ENCODE assay signal across 16 cellular contexts in genomic region chr22:18935889-18936529, GRCh38. TPM values are rescaled to one million over a fixed set of nuclear protein-coding genes. Genes with fewer than 3 reads are reported as not detected.
DNase-seq lines count a peak whose midpoint lies in the region; ATAC-seq and TF ChIP-seq lines count a peak whose summit lies in the region.
"Had no signal": no experiment of that assay in that cellular context is flagged by ENCODE, and none has a peak within 500 bp of the region (broad histone marks: within the 10 kb centered on the region; RNA-seq: fewer than 3 reads in every experiment).

TSS of gene PRODH (minus strand) at chr22:18936293. CDS start at chr22:18936287, 6 bp downstream.

- H3K4me3 Mint-ChIP-seq in Caco-2 (ENCODE audit: unreplicated experiment) = no peak within 1 kb of the TSS
- H3K4me3 Mint-ChIP-seq: activated naive CD4-positive, alpha-beta T cell treated with anti-CD3 and anti-CD28 coated beads, Interleukin-2, amount 50 U/mL, for 24 hours had no signal

- no peaks in the 10 kb centered on the region for H3K9me3 ChIP-seq in Caco-2
- no peaks in the 10 kb centered on the region for H3K9me3 ChIP-seq in RWPE2 (ENCODE audit: severe bottlenecking)
- H3K9me3 ChIP-seq in psoas muscle = no peaks in the 10 kb centered on the region

- H3K4me3 ChIP-seq in Caco-2 (ENCODE audit: low read depth, low read length) (no peak within 1 kb of the TSS), RWPE2 (ENCODE audit: severe bottlenecking) (no peak within 1 kb of the TSS), psoas muscle (no peak within 1 kb of the TSS)
- H3K4me3 ChIP-seq: smooth muscle cell had no signal

- no TSS peak for BruUV-seq in Caco-2 (replicated peaks; lab: Mats Ljungman, UMichigan)

- CTCF ChIA-PET in Caco-2 (lab: Charles Lee) = interaction anchor here (0.7 to 1.2 kb wide), 2 partner anchors 13 to 29 kb away, joined by 3 to 4 read pairs; partner anchors contain the start of gene DGCR6

- intact Hi-C loops in Caco-2 (cut with micrococcal nuclease; ENCODE audit: unreplicated experiment) (no loop called here), left cardiac atrium (cut with DNase I) (no loop called here), psoas muscle (cut with DNase I) (no loop called here)

- no peaks in the 10 kb centered on the region for H3K9me3 Mint-ChIP-seq in Caco-2 (ENCODE audit: unreplicated experiment)
- H3K9me3 Mint-ChIP-seq: activated naive CD4-positive, alpha-beta T cell treated with anti-CD3 and anti-CD28 coated beads, Interleukin-2, amount 50 U/mL, for 24 hours had no signal

- TF ChIP-seq CTCF in Caco-2 (IDR thresholded peaks at IDR 0.05; ENCODE audit: insufficient read depth in 1 of 2, low read depth in 1 of 2, low read length in 1 of 2, severe bottlenecking in 1 of 2, unreplicated experiment in 1 of 2) (no peak), RWPE2 (IDR thresholded peaks at IDR 0.05; ENCODE audit: poor library complexity, severe bottlenecking) (no peak), psoas muscle (IDR thresholded peaks at IDR 0.05) (no peak)

- POLR2A ChIA-PET in Caco-2 (lab: Charles Lee) = interaction anchor here (1.8 kb wide), 1 partner anchor 30 kb away, joined by 6 read pairs; the partner anchor contains the start of gene DGCR6

- H3K27me3 Mint-ChIP-seq in Caco-2 (ENCODE audit: insufficient read depth, unreplicated experiment) = no peaks in the 10 kb centered on the region
- H3K27me3 Mint-ChIP-seq: activated naive CD4-positive, alpha-beta T cell treated with anti-CD3 and anti-CD28 coated beads, Interleukin-2, amount 50 U/mL, for 24 hours had no signal

- no peaks in the 10 kb centered on the region for H3K4me1 Mint-ChIP-seq in Caco-2 (ENCODE audit: low read depth, unreplicated experiment)
- H3K4me1 Mint-ChIP-seq: activated naive CD4-positive, alpha-beta T cell treated with anti-CD3 and anti-CD28 coated beads, Interleukin-2, amount 50 U/mL, for 24 hours had no signal

- H3K4me1 ChIP-seq in Caco-2 = no peaks in the 10 kb centered on the region
- no peaks in the 10 kb centered on the region for H3K4me1 ChIP-seq in RWPE2 (ENCODE audit: insufficient read depth, poor library complexity, severe bottlenecking)
- H3K4me1 ChIP-seq in psoas muscle = no peaks in the 10 kb centered on the region
- H3K4me1 ChIP-seq: parathyroid adenoma had no signal

- peak; percentile 75 for ATAC-seq in RWPE2 (ENCODE audit: low read depth)
- ATAC-seq in left cardiac atrium = peak; percentile 70 to 78
- ATAC-seq in psoas muscle = peak; percentile 75 to 82 (median 79)
- no peak for ATAC-seq in HG03095 (IDR thresholded peaks at IDR 0.05; ENCODE audit: unreplicated experiment)
- ATAC-seq in GM21423 (IDR thresholded peaks at IDR 0.05; ENCODE audit: unreplicated experiment) = no peak

- no peaks in the 10 kb centered on the region for H3K27me3 ChIP-seq in Caco-2 (replicated peaks; ENCODE audit: control insufficient read depth, insufficient read depth, low read length)
- H3K27me3 ChIP-seq in RWPE2 (ENCODE audit: insufficient read depth, poor library complexity, severe bottlenecking) = no peaks in the 10 kb centered on the region
- H3K27me3 ChIP-seq in psoas muscle (ENCODE audit: insufficient read depth in 3 of 3, low read length in 2 of 3) = no peaks in the 10 kb centered on the region

- DNase-seq in Caco-2 = no peak
- DNase-seq in RWPE2 (ENCODE audit: low spot score) = no peak
- no peak for DNase-seq in left cardiac atrium
- no peak for DNase-seq in psoas muscle
- DNase-seq in HPDE6-E6E7 (ENCODE audit: extremely low spot score) = no peak
- DNase-seq in NCI-H526 (lab: John Stamatoyannopoulos, UW) = no peak
- DNase-seq: activated CD4-positive, alpha-beta T cell treated with anti-CD3 and anti-CD28 coated beads for 1 hour; hippocampal formation; NCI-H1417 treated with DMSO at 0.1 percent for 48 hours; SHP77 treated with DMSO at 0.1 percent for 48 hours had no signal

- H3K27ac ChIP-seq in RWPE2 (ENCODE audit: poor library complexity, severe bottlenecking) = no peak within 1 kb of the TSS
- no peak within 1 kb of the TSS for H3K27ac ChIP-seq in psoas muscle
- H3K27ac ChIP-seq: HL-60, parathyroid adenoma had no signal

- no peaks in the 10 kb centered on the region for H3K36me3 ChIP-seq in Caco-2 (ENCODE audit: control insufficient read depth, insufficient read depth, low read length)
- no peaks in the 10 kb centered on the region for H3K36me3 ChIP-seq in RWPE2 (ENCODE audit: low read depth)
- H3K36me3 ChIP-seq in psoas muscle (ENCODE audit: insufficient read depth in 1 of 2, low read depth in 1 of 2) = no peaks in the 10 kb centered on the region

- WGBS in psoas muscle, 3 donors = no CpG with 5 or more reads among the region's 67 CpGs

- H3K36me3 Mint-ChIP-seq in Caco-2 (ENCODE audit: insufficient read depth, unreplicated experiment) = no peaks in the 10 kb centered on the region
- H3K36me3 Mint-ChIP-seq: activated naive CD4-positive, alpha-beta T cell treated with anti-CD3 and anti-CD28 coated beads, Interleukin-2, amount 50 U/mL, for 24 hours had no signal

- no peak within 1 kb of the TSS for H3K27ac Mint-ChIP-seq in Caco-2 (ENCODE audit: unreplicated experiment)
- H3K27ac Mint-ChIP-seq: activated naive CD4-positive, alpha-beta T cell treated with anti-CD3 and anti-CD28 coated beads, Interleukin-2, amount 50 U/mL, for 24 hours had no signal

RNA-seq across cellular contexts. Expression of gene PRODH, which starts in this region (rescaled TPM):
- 39.0 and 47.9 TPM in 2 replicates for total RNA-seq in Caco-2 (2022)
- 1 to 10 TPM; 2.3 to 5.6 TPM for total RNA-seq in left cardiac atrium
- 10 to 100 TPM in 3 of 4 donors, 1 to 10 TPM in 1; 4.5 to 52.6 (median 14.0) TPM for total RNA-seq in psoas muscle
- 10 to 100 TPM in 1 of 3 donors, 1 to 10 TPM in 2; 1.6 to 11.3 (median 4.5) TPM for polyA plus RNA-seq in psoas muscle
- polyA plus RNA-seq: smooth muscle cell had no signal

Comparison
In these comparisons a context has a peak if more than half of its experiments do, and no peak if none do; other contexts are left out.
1. ATAC-seq: peak in RWPE2 (single experiment), left cardiac atrium (2 of 2) and psoas muscle (4 of 4); none in HG03095 (single experiment) and GM21423 (single experiment).